Comparison of ENCODE assay signal across 27 cellular contexts in genomic region chr7:96221888-96222287, GRCh38.
"Had no signal": no experiment of that assay in that cellular context is flagged by ENCODE, and none has a peak within 500 bp of the region (broad histone marks: within the 10 kb centered on the region; RNA-seq: fewer than 3 reads in every experiment).

No MANE protein-coding gene starts in this region.

- H3K4me3 ChIP-seq: stomach, suprapubic skin, testis, thoracic aorta, thyroid gland, tibial artery, tibial nerve, transverse colon, upper lobe of left lung, upper lobe of right lung, uterus, vagina had no signal

- H3K4me1 ChIP-seq: testis, upper lobe of right lung, uterus had no signal

- H3K36me3 ChIP-seq: stomach, suprapubic skin, thoracic aorta, thyroid gland, tibial artery, tibial nerve, transverse colon, upper lobe of left lung, upper lobe of right lung, uterus, vagina had no signal

- DNase-seq: stimulated activated CD4-positive, alpha-beta T cell treated with anti-CD3 and anti-CD28 coated beads, Interleukin-2, amount 100 ng/mL, for 48 hours; stimulated activated CD4-positive, alpha-beta T cell treated with anti-CD3 and anti-CD28 coated beads, Interleukin-4, amount 100 ng/mL, for 1 hour; stimulated activated CD4-positive, alpha-beta T cell treated with anti-CD3 and anti-CD28 coated beads, Interleukin-4, amount 100 ng/mL, for 24 hours; stimulated activated CD4-positive, alpha-beta T cell treated with anti-CD3 and anti-CD28 coated beads, Interleukin-4, amount 100 ng/mL, for 4 hours; stimulated activated CD8-positive, alpha-beta memory T cell treated with anti-CD3 and anti-CD28 coated beads, Interleukin-4, amount 100 ng/mL, for 48 hours; stimulated activated naive B cell treated with anti-CD40 and anti-IgM and Interleukin-4, amounts not matched to agents 10 μg/mL and 1 μg/mL and 100 μg/mL, for 72 hours; stimulated activated naive CD4-positive, alpha-beta T cell; stimulated activated naive CD4-positive, alpha-beta T cell treated with Interleukin-2 at 50 U/mL for 16 hours; stimulated activated naive CD8-positive, alpha-beta T cell treated with anti-CD3 and anti-CD28 coated beads, Interleukin-15, amount 100 ng/mL, for 72 hours; stimulated activated naive CD8-positive, alpha-beta T cell treated with anti-CD3 and anti-CD28 coated beads, Interleukin-15, Interleukin-2, amounts not matched to agents 100 U/mL and 50 U/mL, for 24 hours; stomach; substantia nigra; testis; thyroid gland; tibial artery; transverse colon; trophoblast cell; upper lobe of left lung; upper lobe of right lung; uterus had no signal

- FAIRE-seq: urothelium cell line had no signal

- H3K9me3 ChIP-seq: stomach, suprapubic skin, testis, thoracic aorta, thyroid gland, tibial artery, tibial nerve, transverse colon, upper lobe of left lung, upper lobe of right lung, uterus, vagina had no signal

- ATAC-seq: stimulated activated effector memory CD8-positive, alpha-beta T cell treated with anti-CD3 and anti-CD28 coated beads, Interleukin-12 subunit alpha, Interleukin-12 subunit beta, amount 100 ng/mL, for 72 hours; stimulated activated memory B cell treated with anti-CD40 and anti-IgM and Interleukin-4, amounts not matched to agents 10 μg/mL and 1 μg/mL and 100 μg/mL, for 72 hours; stimulated activated naive B cell treated with anti-CD40 and anti-IgM and Interleukin-4, amounts not matched to agents 10 μg/mL and 1 μg/mL and 100 μg/mL, for 72 hours; stimulated activated naive CD8-positive, alpha-beta T cell treated with anti-CD3 and anti-CD28 coated beads, Interleukin-15, amount 100 ng/mL, for 72 hours; stimulated activated naive CD8-positive, alpha-beta T cell treated with anti-CD3 and anti-CD28 coated beads, Interleukin-15, Interleukin-2, amounts not matched to agents 100 U/mL and 50 U/mL, for 24 hours; upper lobe of right lung had no signal

- H3K27ac ChIP-seq: stomach, suprapubic skin, testis, thoracic aorta, thyroid gland, tibial artery, tibial nerve, transverse colon, upper lobe of left lung, upper lobe of right lung, uterus, vagina had no signal

- H3K27me3 ChIP-seq: stomach, suprapubic skin, testis, thyroid gland, tibial artery, tibial nerve, transverse colon, upper lobe of left lung, upper lobe of right lung, uterus, vagina had no signal
